8 cellular contexts compared by ENCODE assay signal in the genomic region with DNA sequence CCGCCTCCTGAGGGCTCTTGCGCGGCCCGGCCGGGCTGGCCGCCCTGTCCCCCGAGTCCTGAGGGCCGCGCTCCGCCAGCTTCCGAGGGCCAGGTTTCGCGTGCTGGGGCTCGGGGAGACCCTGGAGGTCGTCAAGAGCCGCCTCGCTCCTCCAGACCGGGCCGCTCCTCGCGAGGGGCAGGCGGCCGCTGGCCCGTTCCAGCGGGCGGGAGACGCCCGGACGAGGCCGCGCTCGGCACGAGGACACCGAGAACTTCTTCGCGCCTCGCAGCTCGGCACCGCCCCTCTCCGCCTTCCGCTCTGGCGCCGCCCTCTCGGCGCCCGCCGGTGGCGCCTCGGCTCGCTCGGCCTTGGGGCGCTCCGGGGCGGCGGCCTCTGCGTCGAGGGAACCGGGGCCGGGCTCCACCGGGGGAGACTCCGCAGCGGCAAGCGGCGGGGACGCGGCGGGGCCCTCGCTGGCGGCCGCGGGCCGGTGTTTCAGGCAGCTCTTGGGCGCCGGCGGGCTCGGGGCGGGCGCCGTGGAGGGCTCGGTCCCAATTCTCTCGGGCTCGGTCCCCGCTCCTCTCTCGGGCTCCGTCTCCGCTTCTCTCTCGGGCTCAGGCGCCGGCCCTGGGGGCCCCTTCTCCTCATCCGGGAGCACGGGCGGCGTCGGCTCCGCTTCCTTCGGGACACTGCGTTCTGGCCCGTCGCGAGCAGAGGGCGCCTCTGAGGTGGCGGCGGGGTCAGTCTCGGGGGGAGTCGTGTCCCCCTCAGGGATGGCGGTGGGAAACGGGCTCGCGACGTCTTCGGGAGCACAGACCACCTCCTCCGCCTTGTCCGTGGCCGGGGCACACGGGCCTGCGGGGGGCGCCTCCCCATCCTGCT.
A peak's percentile ranks its signal among the peaks of the same experiment; 100 is the strongest.
DNase-seq lines count a peak whose midpoint lies in the region; ATAC-seq, FAIRE-seq and TF ChIP-seq lines count a peak whose summit lies in the region.

No MANE protein-coding gene starts in this region.

- peak overlapping the region; percentile 27 to 67 for H3K27ac ChIP-seq in esophagus (ENCODE audit: low read depth in 2 of 2, low read length in 1 of 2)

- peaks cover 0 to 6% of the 10 kb centered on the region in 2 donors for H3K4me1 ChIP-seq in esophagus (ENCODE audit: control insufficient read depth in 2 of 2, insufficient read depth in 2 of 2, low read length in 1 of 2)

- no peak for FAIRE-seq in D721Med (lab: Jason Lieb, UNC)

- H3K9me3 ChIP-seq in esophagus (ENCODE audit: control insufficient read depth in 2 of 2, insufficient read depth in 1 of 2, low read depth in 1 of 2, low read length in 1 of 2) = peaks cover 0 to 4% of the 10 kb centered on the region in 2 donors

- 23 to 32% methylated on average over 86 to 117 of the region's 117 CpGs for WGBS in esophagus, 2 donors

- DNase-seq in D721Med (ENCODE audit: insufficient read length, low spot score) (no peak), activated T-cell treated with anti-CD3 and anti-CD28 coated beads for 24 hours (ENCODE audit: low read depth) (peak; percentile 44), nephron progenitor cell (peak; percentile 76), NCI-H187 (lab: John Stamatoyannopoulos, UW) (no peak), NCI-H2107 (lab: John Stamatoyannopoulos, UW) (no peak)
- DNase-seq in stimulated activated naive CD8-positive, alpha-beta T cell treated with anti-CD3 and anti-CD28 coated beads, Interleukin-15, Interleukin-2, amounts not matched to agents 100 U/mL and 50 U/mL, for 24 hours = peak; percentile 75

- peak overlapping the region; percentile 63 for H3K4me3 Mint-ChIP-seq in nephron progenitor cell

- peak; percentile 76 for ATAC-seq in stimulated activated naive CD8-positive, alpha-beta T cell treated with anti-CD3 and anti-CD28 coated beads, Interleukin-15, Interleukin-2, amounts not matched to agents 100 U/mL and 50 U/mL, for 24 hours
- no peak for ATAC-seq in HG02884 (IDR thresholded peaks at IDR 0.05; ENCODE audit: unreplicated experiment)

- peaks cover 9% of the 10 kb centered on the region for H3K9me3 Mint-ChIP-seq in nephron progenitor cell

- peaks cover 15% of the 10 kb centered on the region for H3K4me1 Mint-ChIP-seq in nephron progenitor cell

- TF ChIP-seq CTCF in D721Med (IDR thresholded peaks at IDR 0.05; ENCODE audit: insufficient read depth, missing control alignments) = peak; percentile 8
- peak; percentile 34 for TF ChIP-seq CTCF in nephron progenitor cell (IDR thresholded peaks at IDR 0.05)

- peaks cover 0 to 5% of the 10 kb centered on the region in 2 donors for H3K36me3 ChIP-seq in esophagus (ENCODE audit: control insufficient read depth in 2 of 2, insufficient read depth in 2 of 2, low read length in 1 of 2)

- H3K27ac Mint-ChIP-seq in nephron progenitor cell = no peak overlapping the region

- H3K36me3 Mint-ChIP-seq in nephron progenitor cell (ENCODE audit: low read depth) = no peaks in the 10 kb centered on the region

- peaks cover 61% of the 10 kb centered on the region for H3K27me3 Mint-ChIP-seq in nephron progenitor cell (ENCODE audit: low read depth, poor library complexity)

- no peaks in the 10 kb centered on the region for H3K27me3 ChIP-seq in esophagus (ENCODE audit: control insufficient read depth in 1 of 2, insufficient read depth in 2 of 2, low read length in 2 of 2)

- peak overlapping the region; percentile 38 to 43 for H3K4me3 ChIP-seq in esophagus (ENCODE audit: low read depth in 1 of 2, low read length in 2 of 2)

Comparison
In these comparisons a context has a peak if more than half of its experiments do, and no peak if none do; other contexts are left out.
1. DNase-seq: peak in activated T-cell treated with anti-CD3 and anti-CD28 coated beads for 24 hours (single experiment), nephron progenitor cell (single experiment) and stimulated activated naive CD8-positive, alpha-beta T cell treated with anti-CD3 and anti-CD28 coated beads, Interleukin-15, Interleukin-2, amounts not matched to agents 100 U/mL and 50 U/mL, for 24 hours (single experiment); none in D721Med (single experiment), NCI-H187 (0 of 2) and NCI-H2107 (single experiment).